ENCODE assay signal across 8 cellular contexts in genomic region chr5:132103380-132103951, GRCh38. TPM values are rescaled to one million over a fixed set of nuclear protein-coding genes. Genes with fewer than 3 reads are reported as not detected.
DNase-seq lines count a peak whose midpoint lies in the region; ATAC-seq and TF ChIP-seq lines count a peak whose summit lies in the region.

No MANE protein-coding gene starts in this region.

- H3K4me3 ChIP-seq in ascending aorta = no peak overlapping the region
- no peak overlapping the region for H3K4me3 ChIP-seq in kidney epithelial cell (ENCODE audit: low read depth, low read length)

- peak; percentile 61 for ATAC-seq in HG03378 (IDR thresholded peaks at IDR 0.05; ENCODE audit: unreplicated experiment)

- peak overlapping the region; percentile 71 to 72 for H3K27ac ChIP-seq in ascending aorta

- H3K4me1 ChIP-seq in ascending aorta = peaks cover 9 to 21% of the 10 kb centered on the region in 2 donors

- DNase-seq in AG09319 (ENCODE audit: extremely low read depth, low read depth) (peak; percentile 73), GM19240 (ENCODE audit: insufficient read length, low spot score) (peak; percentile 66), SW 1271 (lab: John Stamatoyannopoulos, UW) (peak; percentile 55 to 90), ascending aorta (ENCODE audit: low spot score in 2 of 2) (peak; percentile 70 to 96), kidney epithelial cell (ENCODE audit: low read depth) (peak; percentile 91), NCI-H187 treated with DMSO at 0.1 percent for 48 hours (lab: John Stamatoyannopoulos, UW) (no peak)
- peak; percentile 44 to 65 (median 57) for DNase-seq in stimulated activated CD4-positive, alpha-beta T cell treated with anti-CD3 and anti-CD28 coated beads, TNF-alpha, amount 100 ng/mL, for 24 hours (ENCODE audit: low read depth in 3 of 3)

- no peaks in the 10 kb centered on the region for H3K27me3 ChIP-seq in ascending aorta
- H3K27me3 ChIP-seq in kidney epithelial cell (ENCODE audit: control insufficient read depth, insufficient read depth, low read length) = no peaks in the 10 kb centered on the region

- TF ChIP-seq CTCF in AG09319 (IDR thresholded peaks at IDR 0.05; ENCODE audit: low read depth, low read length) (no peak), ascending aorta (IDR thresholded peaks at IDR 0.05) (no peak), kidney epithelial cell (IDR thresholded peaks at IDR 0.05; ENCODE audit: insufficient read depth, low read length, poor library complexity, severe bottlenecking) (peak; percentile 10)

- intact Hi-C loops in ascending aorta (cut with DNase I) = loop anchor here (2.0 to 10.0 kb wide), 2 partner anchors 39 to 151 kb away; partner anchors contain the start of gene PDLIM4

- no peaks in the 10 kb centered on the region for H3K36me3 ChIP-seq in ascending aorta
- no peaks in the 10 kb centered on the region for H3K36me3 ChIP-seq in kidney epithelial cell (ENCODE audit: control insufficient read depth, insufficient read depth, low read length)

- no peaks in the 10 kb centered on the region for H3K9me3 ChIP-seq in ascending aorta

RNA-seq across cellular contexts. Expression of gene CSF2, which starts 29.9 kb away (rescaled TPM):
- total RNA-seq in ascending aorta = not detected
- total RNA-seq in kidney epithelial cell = 6.7 and 10.5 TPM in 2 replicates

RNA-seq across cellular contexts. Expression of gene IL3, which starts 43.0 kb away (rescaled TPM):
- total RNA-seq in ascending aorta = not detected
- total RNA-seq in kidney epithelial cell = not detected in 2 replicates
